ENCODE assay signal across 1 cellular context in genomic region chr3:49785565-49786356, GRCh38.
TF ChIP-seq lines count a peak whose summit lies in the region.

No MANE protein-coding gene starts in this region.

TF ChIP-seq in K562, 482 proteins besides CTCF, POLR2A, EP300 and RAD21 (continued from another document):
- TF ChIP-seq AFF1 (IDR thresholded peaks at IDR 0.05; ENCODE audit: low read depth in 1 of 2, partially characterized antibody in 2 of 2) (no peak), JUN (IDR thresholded peaks at IDR 0.05; ENCODE audit: borderline replicate concordance, low read depth, low read length) (no peak), JUN (CRISPR knock-in tag; IDR thresholded peaks at IDR 0.05; ENCODE audit: borderline replicate concordance) (no peak), HNRNPK (IDR thresholded peaks at IDR 0.05; ENCODE audit: low read depth, low read length, poor library complexity, severe bottlenecking) (no peak), JUND (IDR thresholded peaks at IDR 0.05; ENCODE audit: borderline replicate concordance, low read depth, low read length) (no peak), JUND (tag; IDR thresholded peaks at IDR 0.05; ENCODE audit: borderline replicate concordance, low read depth, low read length) (no peak), SMAD3 (CRISPR knock-in tag; conservative IDR thresholded peaks at IDR 0.05) (no peak), POLR3G (IDR thresholded peaks at IDR 0.05; ENCODE audit: extremely low read depth, insufficient read length, insufficient replicate concordance) (no peak), MTA3 (IDR thresholded peaks at IDR 0.05; ENCODE audit: borderline replicate concordance) (no peak), ETV6 (IDR thresholded peaks at IDR 0.05; ENCODE audit: borderline replicate concordance in 1 of 2, low read depth in 2 of 2, low read length in 1 of 2) (no peak), ETV6 (CRISPR knock-in tag; IDR thresholded peaks at IDR 0.05; ENCODE audit: borderline replicate concordance) (no peak), ZNF780A (CRISPR knock-in tag; IDR thresholded peaks at IDR 0.05) (no peak), ZNF263 (CRISPR knock-in tag; IDR thresholded peaks at IDR 0.05; ENCODE audit: borderline replicate concordance) (peak; percentile 88), ZNF280B (CRISPR knock-in tag; IDR thresholded peaks at IDR 0.05) (no peak), TARDBP (IDR thresholded peaks at IDR 0.05) (no peak), ZNF217 (CRISPR knock-in tag; IDR thresholded peaks at IDR 0.05) (no peak), ZFP36 (IDR thresholded peaks at IDR 0.05; ENCODE audit: low read depth, low read length, partially characterized antibody) (no peak), ZNF561 (CRISPR knock-in tag; conservative IDR thresholded peaks at IDR 0.05) (no peak), ZBTB8A (IDR thresholded peaks at IDR 0.05; ENCODE audit: partially characterized antibody) (no peak), SMARCA4 (IDR thresholded peaks at IDR 0.05) (no peak), HIVEP1 (CRISPR knock-in tag; IDR thresholded peaks at IDR 0.05) (no peak), PHF20 (IDR thresholded peaks at IDR 0.05; ENCODE audit: partially characterized antibody) (no peak), ZFP30 (CRISPR knock-in tag; IDR thresholded peaks at IDR 0.05; ENCODE audit: borderline replicate concordance) (no peak), E2F6 (IDR thresholded peaks at IDR 0.05; ENCODE audit: borderline replicate concordance in 1 of 2, extremely low read depth in 1 of 2, insufficient read depth in 1 of 2, insufficient read length in 1 of 2, low read depth in 1 of 2, low read length in 1 of 2, poor library complexity in 1 of 2, severe bottlenecking in 1 of 2) (peak in 1 of 2 experiments; percentile 35), PHF21A (IDR thresholded peaks at IDR 0.05; ENCODE audit: borderline replicate concordance, low read depth) (no peak), MAFK (IDR thresholded peaks at IDR 0.05; ENCODE audit: low read length) (no peak), SMAD2 (IDR thresholded peaks at IDR 0.05; ENCODE audit: low read depth, low read length) (no peak), SREBF1 (IDR thresholded peaks at IDR 0.05; ENCODE audit: borderline replicate concordance, low read depth, low read length) (no peak), HSF4 (CRISPR knock-in tag; IDR thresholded peaks at IDR 0.05; ENCODE audit: borderline replicate concordance) (no peak), HNRNPL (IDR thresholded peaks at IDR 0.05; ENCODE audit: low read depth, low read length) (no peak), POLR3A (IDR thresholded peaks at IDR 0.05; ENCODE audit: borderline replicate concordance, extremely low read depth, insufficient read depth, insufficient read length) (no peak), ZBTB11 (CRISPR knock-in tag; IDR thresholded peaks at IDR 0.05) (no peak), DDX20 (tag; IDR thresholded peaks at IDR 0.05; ENCODE audit: low read depth) (no peak), SMAD1 (IDR thresholded peaks at IDR 0.05; ENCODE audit: low read depth, low read length, partially characterized antibody) (no peak), PML (IDR thresholded peaks at IDR 0.05; ENCODE audit: low read length) (peak; percentile 5; the same call in 1 of the 2 replicates), ESRRB (CRISPR knock-in tag; IDR thresholded peaks at IDR 0.05; ENCODE audit: borderline replicate concordance) (no peak), GABPA (tag; conservative IDR thresholded peaks at IDR 0.05; ENCODE audit: low read depth) (no peak), CHD1 (IDR thresholded peaks at IDR 0.05; ENCODE audit: low read length) (peak; percentile 60), VEZF1 (CRISPR knock-in tag; IDR thresholded peaks at IDR 0.05) (no peak), THRAP3 (IDR thresholded peaks at IDR 0.05; ENCODE audit: borderline replicate concordance) (no peak), SAP30 (IDR thresholded peaks at IDR 0.05; ENCODE audit: borderline replicate concordance, insufficient read depth, low read depth, low read length, poor library complexity, severe bottlenecking) (peak; percentile 37), ZHX1 (conservative IDR thresholded peaks at IDR 0.05; ENCODE audit: low read length) (no peak)
